Comparison of ENCODE assay signal across 26 cellular contexts in genomic region chr12:29569392-29569791, GRCh38.
DNase-seq lines count a peak whose midpoint lies in the region; ATAC-seq, FAIRE-seq and TF ChIP-seq lines count a peak whose summit lies in the region.
"Had no signal": no experiment of that assay in that cellular context is flagged by ENCODE, and none has a peak within 500 bp of the region (broad histone marks: within the 10 kb centered on the region; RNA-seq: fewer than 3 reads in every experiment).

No MANE protein-coding gene starts in this region.

- no peak overlapping the region for H2AFZ ChIP-seq in mammary epithelial cell (ENCODE audit: low read depth, low read length)
- no peak overlapping the region for H2AFZ ChIP-seq in GM12878 (ENCODE audit: control insufficient read depth, low read depth, low read length)
- no peak overlapping the region for H2AFZ ChIP-seq in smooth muscle cell (ENCODE audit: low read depth)
- H2AFZ ChIP-seq: hepatocyte had no signal

- no peaks in the 10 kb centered on the region for H3K9me3 ChIP-seq in mammary epithelial cell (replicated peaks; ENCODE audit: insufficient read depth, low read length)
- H3K9me3 ChIP-seq in GM12878 (replicated peaks; ENCODE audit: control insufficient read depth, insufficient read depth, low read length), result no peaks in the 10 kb centered on the region
- H3K9me3 ChIP-seq in spleen, result no peaks in the 10 kb centered on the region
- H3K9me3 ChIP-seq in smooth muscle cell (replicated peaks; ENCODE audit: low read depth), result no peaks in the 10 kb centered on the region
- H3K9me3 ChIP-seq: colonic mucosa, lower lobe of right lung, neutrophil had no signal

- H3K79me2 ChIP-seq in mammary epithelial cell (ENCODE audit: insufficient read depth, low read length) (no peaks in the 10 kb centered on the region), GM12878 (ENCODE audit: control insufficient read depth, insufficient read depth, low read length) (no peaks in the 10 kb centered on the region), smooth muscle cell (ENCODE audit: low read depth) (no peaks in the 10 kb centered on the region)
- H3K79me2 ChIP-seq: hepatocyte had no signal

- SMC1A ChIA-PET in GM12878 (lab: Charles Lee; ENCODE audit: uncharacterized antibody, unreplicated experiment), result interaction anchor here (0.6 to 1.9 kb wide), 4 partner anchors 8 to 251 kb away, joined by 3 to 5 read pairs (median 4); no protein-coding TSS in a partner anchor

- H3K27me3 Mint-ChIP-seq in MCF 10A (ENCODE audit: insufficient read depth, unreplicated experiment), result no peaks in the 10 kb centered on the region
- peaks cover 2% of the 10 kb centered on the region for H3K27me3 Mint-ChIP-seq in activated T-helper 2 cell treated with anti-CD3 and anti-CD28 coated beads, Interferon-gamma antibody, Interleukin-2, Interleukin-4, amounts not matched to agents 10 μg/mL and 5 μg/mL and 100 μg/mL, durations not matched to agents 14 hours and 24 hours and 36 hours (ENCODE audit: low read depth)
- H3K27me3 Mint-ChIP-seq: brain, type B pancreatic cell had no signal

- TF ChIP-seq POLR2A in GM12878 (IDR thresholded peaks at IDR 0.05; ENCODE audit: low read depth, low read length) (no peak), spleen (IDR thresholded peaks at IDR 0.05) (no peak)

- in situ Hi-C loops in mammary epithelial cell (cut with MboI; ENCODE audit: low sequenced_read_pairs in 2 of 2) (no loop called here), GM12878 (cut with MboI) (no loop called here)

- no peaks in the 10 kb centered on the region for H3K9me3 Mint-ChIP-seq in MCF 10A (ENCODE audit: unreplicated experiment)
- H3K9me3 Mint-ChIP-seq in activated T-helper 2 cell treated with anti-CD3 and anti-CD28 coated beads, Interferon-gamma antibody, Interleukin-2, Interleukin-4, amounts not matched to agents 10 μg/mL and 5 μg/mL and 100 μg/mL, durations not matched to agents 14 hours and 24 hours and 36 hours, result no peaks in the 10 kb centered on the region
- H3K9me3 Mint-ChIP-seq: type B pancreatic cell had no signal

- no peaks in the 10 kb centered on the region for H3K4me1 ChIP-seq in mammary epithelial cell (ENCODE audit: insufficient read depth, low read length)
- H3K4me1 ChIP-seq in GM12878 (ENCODE audit: control insufficient read depth, insufficient read depth, low read length), result no peaks in the 10 kb centered on the region
- peaks cover 8 to 49% (median 24%) of the 10 kb centered on the region in 6 donors for H3K4me1 ChIP-seq in spleen
- no peaks in the 10 kb centered on the region for H3K4me1 ChIP-seq in smooth muscle cell (ENCODE audit: low read depth)
- H3K4me1 ChIP-seq: colonic mucosa had no signal

- peaks cover 82% of the 10 kb centered on the region for H3K36me3 Mint-ChIP-seq in MCF 10A (ENCODE audit: insufficient read depth, unreplicated experiment)
- H3K36me3 Mint-ChIP-seq in activated T-helper 2 cell treated with anti-CD3 and anti-CD28 coated beads, Interferon-gamma antibody, Interleukin-2, Interleukin-4, amounts not matched to agents 10 μg/mL and 5 μg/mL and 100 μg/mL, durations not matched to agents 14 hours and 24 hours and 36 hours (ENCODE audit: low read depth), result no peaks in the 10 kb centered on the region
- H3K36me3 Mint-ChIP-seq: immature natural killer cell had no signal

- FAIRE-seq in GM12878 (lab: Jason Lieb, UNC), result no peak

- H3F3A ChIP-seq in smooth muscle cell (ENCODE audit: low read depth), result no peaks in the 10 kb centered on the region

- H3K4me3 Mint-ChIP-seq in MCF 10A (ENCODE audit: unreplicated experiment), result no peak overlapping the region
- H3K4me3 Mint-ChIP-seq in activated T-helper 2 cell treated with anti-CD3 and anti-CD28 coated beads, Interferon-gamma antibody, Interleukin-2, Interleukin-4, amounts not matched to agents 10 μg/mL and 5 μg/mL and 100 μg/mL, durations not matched to agents 14 hours and 24 hours and 36 hours (ENCODE audit: low read depth), result no peak overlapping the region
- H3K4me3 Mint-ChIP-seq: brain; immature natural killer cell; stimulated activated naive CD8-positive, alpha-beta T cell treated with anti-CD3 and anti-CD28 coated beads, Interleukin-15, amount 100 ng/mL, for 72 hours; type B pancreatic cell had no signal

- TF ChIP-seq CTCF in MCF 10A (IDR thresholded peaks at IDR 0.05; ENCODE audit: unreplicated experiment), result no peak
- no peak for TF ChIP-seq CTCF in mammary epithelial cell (conservative IDR thresholded peaks at IDR 0.05 in 1 of 2, IDR thresholded peaks at IDR 0.05 in 1 of 2; ENCODE audit: extremely low read depth in 1 of 2, insufficient read depth in 1 of 2, low read depth in 1 of 2, low read length in 2 of 2)
- TF ChIP-seq CTCF in GM12878 (IDR thresholded peaks at IDR 0.05 in 2 of 3, conservative IDR thresholded peaks at IDR 0.05 in 1 of 3; ENCODE audit: control insufficient read depth in 2 of 3, extremely low read depth in 1 of 3, insufficient read depth in 1 of 3, low read depth in 3 of 3, low read length in 3 of 3), result no peak
- no peak for TF ChIP-seq CTCF in fibroblast of villous mesenchyme (IDR thresholded peaks at IDR 0.05; ENCODE audit: insufficient read depth, low read depth, low read length)
- no peak for TF ChIP-seq CTCF in spleen (IDR thresholded peaks at IDR 0.05 in 8 of 11, conservative IDR thresholded peaks at IDR 0.05 in 3 of 11)
- TF ChIP-seq CTCF in smooth muscle cell (IDR thresholded peaks at IDR 0.05; ENCODE audit: borderline replicate concordance, insufficient read depth, poor library complexity, severe bottlenecking), result no peak

- peak; percentile 24 for DNase-seq in MCF 10A (ENCODE audit: unreplicated experiment)
- no peak for DNase-seq in mammary epithelial cell
- DNase-seq in GM12878 (ENCODE audit: low read depth, low spot score), result no peak
- DNase-seq in fibroblast of villous mesenchyme (ENCODE audit: low read depth), result peak; percentile 64
- DNase-seq in spleen, result no peak
- DNase-seq in activated T-helper 2 cell treated with anti-CD3 and anti-CD28 coated beads, Interferon-gamma antibody, Interleukin-2, Interleukin-4, amounts not matched to agents 10 μg/mL and 5 μg/mL and 100 μg/mL, durations not matched to agents 14 hours and 24 hours and 36 hours (ENCODE audit: low spot score), result no peak
- no peak for DNase-seq in anterior cingulate cortex (lab: John Stamatoyannopoulos, UW)
- DNase-seq in smooth muscle cell (lab: John Stamatoyannopoulos, UW; ENCODE audit: unreplicated experiment), result no peak
- DNase-seq: activated CD4-positive, alpha-beta T cell treated with anti-CD3 and anti-CD28 coated beads, Interleukin-2, amount 50 U/mL, for 48 hours; activated CD4-positive, CD25-positive, alpha-beta regulatory T cell; activated effector memory CD4-positive, alpha-beta T cell treated with anti-CD3 and anti-CD28 coated beads, Interleukin-2, amount 50 U/mL, for 16 hours; colonic mucosa; EL; immature natural killer cell; IMR-90; lower lobe of right lung; MG63; NCI-H526 treated with DMSO at 0.1 percent for 48 hours; stimulated activated CD4-positive, alpha-beta T cell treated with anti-CD3 and anti-CD28 coated beads, Interleukin-12 subunit alpha, Interleukin-12 subunit beta, amount 100 ng/mL, for 4 hours; stimulated activated naive CD8-positive, alpha-beta T cell treated with anti-CD3 and anti-CD28 coated beads, Interleukin-15, amount 100 ng/mL, for 72 hours; SW 1271 had no signal

- H3K27me3 ChIP-seq in mammary epithelial cell (ENCODE audit: insufficient read depth, low read length) (no peaks in the 10 kb centered on the region), GM12878 (replicated peaks in 1 of 2; ENCODE audit: control insufficient read depth in 2 of 2, insufficient read depth in 2 of 2, low read length in 1 of 2) (no peaks in the 10 kb centered on the region), spleen (replicated peaks in 1 of 7) (no peaks in the 10 kb centered on the region), smooth muscle cell (ENCODE audit: low read depth) (no peaks in the 10 kb centered on the region)
- H3K27me3 ChIP-seq: colonic mucosa, hepatocyte, MG63, neutrophil had no signal

- peaks cover 1% of the 10 kb centered on the region for H3K4me1 Mint-ChIP-seq in MCF 10A (ENCODE audit: insufficient read depth, unreplicated experiment)
- no peaks in the 10 kb centered on the region for H3K4me1 Mint-ChIP-seq in activated T-helper 2 cell treated with anti-CD3 and anti-CD28 coated beads, Interferon-gamma antibody, Interleukin-2, Interleukin-4, amounts not matched to agents 10 μg/mL and 5 μg/mL and 100 μg/mL, durations not matched to agents 14 hours and 24 hours and 36 hours (ENCODE audit: low read depth)
- H3K4me1 Mint-ChIP-seq: immature natural killer cell; stimulated activated naive CD8-positive, alpha-beta T cell treated with anti-CD3 and anti-CD28 coated beads, Interleukin-15, amount 100 ng/mL, for 72 hours had no signal

- intact Hi-C loops in MCF 10A (cut with micrococcal nuclease) (no loop called here), mammary epithelial cell (cut with micrococcal nuclease) (no loop called here), GM12878 (cut with micrococcal nuclease; ENCODE audit: unreplicated experiment) (no loop called here), spleen (cut with DNase I; ENCODE audit: low total_unique reads) (no loop called here)
- intact Hi-C loops in activated T-helper 2 cell treated with anti-CD3 and anti-CD28 coated beads, Interferon-gamma antibody, Interleukin-2, Interleukin-4, amounts not matched to agents 10 μg/mL and 5 μg/mL and 100 μg/mL, durations not matched to agents 14 hours and 24 hours and 36 hours (cut with micrococcal nuclease), result no loop called here

- H3K4me3 ChIP-seq in mammary epithelial cell (replicated peaks in 1 of 3; ENCODE audit: insufficient read depth in 1 of 3, low read depth in 2 of 3, low read length in 3 of 3) (no peak overlapping the region), GM12878 (no peak overlapping the region), fibroblast of villous mesenchyme (ENCODE audit: low read depth, low read length) (no peak overlapping the region), spleen (no peak overlapping the region), smooth muscle cell (no peak overlapping the region)
- H3K4me3 ChIP-seq: colonic mucosa, hepatocyte, lower lobe of right lung, MG63 had no signal

- CTCF ChIA-PET in MCF 10A (lab: Yijun Ruan, JAX), result interaction anchor here (0.7 to 1.2 kb wide), 2 partner anchors 16 to 22 kb away, joined by 3 to 5 read pairs; no protein-coding TSS in a partner anchor
- CTCF ChIA-PET in mammary epithelial cell (lab: Charles Lee; ENCODE audit: low non-redundant PET), result no interaction called here
- CTCF ChIA-PET in GM12878 (lab: Yijun Ruan, JAX), result interaction anchor here (1.0 to 1.8 kb wide), 5 partner anchors 9 to 332 kb away, joined by 3 to 10 read pairs (median 3); no protein-coding TSS in a partner anchor

- no peak for ATAC-seq in GM12878
- ATAC-seq: lower lobe of right lung; stimulated activated naive CD8-positive, alpha-beta T cell treated with anti-CD3 and anti-CD28 coated beads, Interleukin-15, amount 100 ng/mL, for 72 hours had no signal

- BruUV-seq in MCF 10A (replicated peaks; lab: Mats Ljungman, UMichigan), result no TSS peak
- BruUV-seq in mammary epithelial cell (replicated peaks; lab: Mats Ljungman, UMichigan), result no TSS peak
- no TSS peak for BruUV-seq in GM12878 (replicated peaks; lab: Mats Ljungman, UMichigan)

- 93% methylated on average over 2 of the region's 2 CpGs for WGBS in mammary epithelial cell (ENCODE audit: low coverage, missing lambda C conversion rate)
- 53% methylated on average over 2 of the region's 2 CpGs for WGBS in GM12878 (ENCODE audit: insufficient coverage, insufficient replicate concordance, low lambda C conversion rate, missing lambda C conversion rate)
- WGBS in spleen, 5 donors, result 67 to 79% (median 72%) methylated on average over 2 of the region's 2 CpGs
- WGBS in smooth muscle cell (ENCODE audit: low lambda C conversion rate), result 97% methylated on average over 2 of the region's 2 CpGs

- RAD21 ChIA-PET in GM12878 (lab: Charles Lee; ENCODE audit: unreplicated experiment), result interaction anchor here (0.7 to 1.3 kb wide), 3 partner anchors 321 to 364 kb away, joined by 3 to 4 read pairs (median 3); no protein-coding TSS in a partner anchor

- TF ChIP-seq EP300 in GM12878 (IDR thresholded peaks at IDR 0.05; ENCODE audit: borderline replicate concordance in 1 of 2, control insufficient read depth in 1 of 2, low read depth in 2 of 2, low read length in 2 of 2), result no peak

- dilution Hi-C loops in mammary epithelial cell (cut with HindIII; ENCODE audit: low sequenced_read_pairs), result no loop called here

- no peaks in the 10 kb centered on the region for H4K20me1 ChIP-seq in mammary epithelial cell (ENCODE audit: insufficient read depth, low read length)
- H4K20me1 ChIP-seq in GM12878 (ENCODE audit: control insufficient read depth, insufficient read depth), result no peaks in the 10 kb centered on the region
- no peaks in the 10 kb centered on the region for H4K20me1 ChIP-seq in smooth muscle cell (ENCODE audit: low read depth)

- TF ChIP-seq RAD21 in GM12878 (IDR thresholded peaks at IDR 0.05; ENCODE audit: insufficient read depth, low read depth, low read length), result no peak

- H3K9ac ChIP-seq in mammary epithelial cell (ENCODE audit: insufficient read depth, low read length) (no peak overlapping the region), GM12878 (ENCODE audit: control insufficient read depth, insufficient read depth, low read length) (no peak overlapping the region), smooth muscle cell (ENCODE audit: low read depth) (no peak overlapping the region)

- H3K27ac Mint-ChIP-seq in MCF 10A (ENCODE audit: low read depth, unreplicated experiment), result no peak overlapping the region
- no peak overlapping the region for H3K27ac Mint-ChIP-seq in activated T-helper 2 cell treated with anti-CD3 and anti-CD28 coated beads, Interferon-gamma antibody, Interleukin-2, Interleukin-4, amounts not matched to agents 10 μg/mL and 5 μg/mL and 100 μg/mL, durations not matched to agents 14 hours and 24 hours and 36 hours
- H3K27ac Mint-ChIP-seq: immature natural killer cell; stimulated activated naive CD8-positive, alpha-beta T cell treated with anti-CD3 and anti-CD28 coated beads, Interleukin-15, amount 100 ng/mL, for 72 hours; type B pancreatic cell had no signal

- H3K27ac ChIP-seq in mammary epithelial cell (ENCODE audit: insufficient read depth, low read depth, low read length) (no peak overlapping the region), GM12878 (ENCODE audit: control insufficient read depth, insufficient read depth) (no peak overlapping the region), spleen (peak overlapping the region; percentile 16 to 83 (median 57)), smooth muscle cell (ENCODE audit: low read depth) (no peak overlapping the region)
- H3K27ac ChIP-seq: C4-2B, colonic mucosa, hepatocyte, lower lobe of right lung, neutrophil had no signal

- POLR2A ChIA-PET in MCF 10A (lab: Yijun Ruan, JAX), result no interaction called here
- POLR2A ChIA-PET in GM12878 (lab: Charles Lee), result interaction anchor here (1.0 to 1.5 kb wide), 2 partner anchors 10 to 200 kb away, joined by 3 read pairs; no protein-coding TSS in a partner anchor

- H3K36me3 ChIP-seq in mammary epithelial cell (ENCODE audit: insufficient read depth, low read length) (peaks cover 6% of the 10 kb centered on the region), GM12878 (ENCODE audit: control insufficient read depth in 2 of 2, insufficient read depth in 2 of 2, low read length in 1 of 2) (no peaks in the 10 kb centered on the region), spleen (peaks cover 0 to 46% (median 3%) of the 10 kb centered on the region in 6 donors), smooth muscle cell (ENCODE audit: low read depth) (no peaks in the 10 kb centered on the region)
- H3K36me3 ChIP-seq: colonic mucosa, MG63, neutrophil had no signal

- H3K4me2 ChIP-seq in mammary epithelial cell (ENCODE audit: insufficient read depth, low read depth, low read length) (no peak overlapping the region), GM12878 (ENCODE audit: control insufficient read depth, insufficient read depth) (no peak overlapping the region), smooth muscle cell (no peak overlapping the region)
- H3K4me2 ChIP-seq: hepatocyte had no signal

Comparison
In these comparisons a context has a peak if more than half of its experiments do, and no peak if none do; other contexts are left out.
1. DNase-seq: peak in MCF 10A (single experiment) and fibroblast of villous mesenchyme (single experiment); none in mammary epithelial cell (single experiment), GM12878 (single experiment), spleen (single experiment), activated T-helper 2 cell treated with anti-CD3 and anti-CD28 coated beads, Interferon-gamma antibody, Interleukin-2, Interleukin-4, amounts not matched to agents 10 μg/mL and 5 μg/mL and 100 μg/mL, durations not matched to agents 14 hours and 24 hours and 36 hours (single experiment), anterior cingulate cortex (0 of 58) and smooth muscle cell (single experiment).
2. H3K27ac ChIP-seq: peak in spleen (8 of 8); none in mammary epithelial cell (single experiment), GM12878 (single experiment) and smooth muscle cell (single experiment).